In the genomic region with DNA sequence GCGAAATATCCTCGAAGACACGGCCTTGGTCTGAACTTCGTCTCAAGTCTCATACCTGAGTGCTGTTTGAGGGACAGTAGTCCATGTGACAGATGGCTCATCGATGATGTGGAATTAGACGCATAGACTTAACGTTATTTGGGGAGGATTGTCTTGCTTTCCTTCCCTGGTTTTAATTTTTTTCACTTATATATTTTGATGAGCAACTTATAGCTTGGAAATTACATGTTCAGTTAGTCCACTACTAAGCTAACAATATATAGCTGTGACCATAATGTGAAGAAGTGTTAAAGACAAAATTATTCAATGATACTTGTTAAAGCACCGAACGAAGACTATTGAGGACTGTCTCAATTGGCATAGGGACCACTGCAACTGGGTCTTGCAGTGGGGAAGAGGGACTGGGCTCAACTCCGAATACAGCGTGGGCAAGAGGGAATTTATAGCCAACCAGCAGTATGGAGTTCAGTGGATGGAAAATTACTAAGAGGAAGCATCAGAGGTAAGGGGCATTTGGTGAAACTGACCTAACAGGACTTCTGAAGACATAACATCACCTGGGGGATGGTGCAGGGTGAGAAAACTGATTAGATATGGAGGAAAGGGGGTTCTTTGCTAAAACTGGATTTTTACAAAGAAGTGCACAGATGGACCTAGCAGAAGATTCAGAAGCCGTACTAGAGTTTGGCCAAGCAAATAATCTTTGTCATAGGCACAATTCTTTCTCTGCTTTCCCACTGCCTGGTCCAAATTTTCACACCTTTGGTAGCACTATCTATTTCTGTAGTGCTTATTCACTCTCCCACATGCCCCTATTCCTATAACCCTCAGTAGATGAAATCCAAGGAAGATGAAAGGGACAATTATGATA, we compare ENCODE assay signal across 8 cellular contexts. TPM values are rescaled to one million over a fixed set of nuclear protein-coding genes. Genes with fewer than 3 reads are reported as not detected.
DNase-seq lines count a peak whose midpoint lies in the region; ATAC-seq, FAIRE-seq and TF ChIP-seq lines count a peak whose summit lies in the region.

No MANE protein-coding gene starts in this region.

- no peak for FAIRE-seq in pancreas (lab: Jason Lieb, UNC)

- H3K4me3 ChIP-seq in Peyer's patch (peak overlapping the region; percentile 74 to 89 (median 88)), pancreas (peak overlapping the region in 3 of 4 donors; percentile 57 to 90 (median 83))

- H3K36me3 ChIP-seq in Peyer's patch (no peaks in the 10 kb centered on the region), pancreas (no peaks in the 10 kb centered on the region)

- intact Hi-C loops in pancreas (cut with DNase I): loop anchor here in 2 of 3 donors (5.0 to 10.0 kb wide), 2 partner anchors 290 to 297 kb away; no protein-coding TSS in a partner anchor

- no peaks in the 10 kb centered on the region for H3K27me3 ChIP-seq in Peyer's patch
- H3K27me3 ChIP-seq in pancreas: no peaks in the 10 kb centered on the region

- peak in 2 of 4 donors; percentile 23 to 30 for ATAC-seq in pancreas
- no peak for ATAC-seq in HG03571 (IDR thresholded peaks at IDR 0.05; ENCODE audit: unreplicated experiment)

- TF ChIP-seq POLR2A in Peyer's patch (IDR thresholded peaks at IDR 0.05): no peak

- H3K9me3 ChIP-seq in Peyer's patch: no peaks in the 10 kb centered on the region
- no peaks in the 10 kb centered on the region for H3K9me3 ChIP-seq in pancreas

- DNase-seq in NCI-H345 treated with DMSO at 0.1 percent for 48 hours (lab: John Stamatoyannopoulos, UW; ENCODE audit: unreplicated experiment) (peak; percentile 16), NCI-H345 (lab: John Stamatoyannopoulos, UW) (no peak), Peyer's patch (peak in 1 of 3 donors; percentile 56), epithelial cell of prostate (ENCODE audit: low read depth, low spot score) (no peak), pancreas (no peak), occipital lobe (lab: John Stamatoyannopoulos, UW) (no peak), GM20000 (ENCODE audit: low spot score) (no peak)

- 32 to 39% methylated on average over 12 of the region's 12 CpGs for WGBS in pancreas, 2 donors

- H3K4me1 ChIP-seq in Peyer's patch (peaks cover 0 to 26% (median 6%) of the 10 kb centered on the region in 4 donors), pancreas (peaks cover 21 to 32% (median 21%) of the 10 kb centered on the region in 3 donors)

- no peak for TF ChIP-seq CTCF in Peyer's patch (IDR thresholded peaks at IDR 0.05)
- no peak for TF ChIP-seq CTCF in pancreas (IDR thresholded peaks at IDR 0.05)
- TF ChIP-seq CTCF in GM20000 (IDR thresholded peaks at IDR 0.05; ENCODE audit: extremely low read depth, missing control alignments): no peak

- peak overlapping the region; percentile 88 to 97 (median 94) for H3K27ac ChIP-seq in Peyer's patch
- H3K27ac ChIP-seq in epithelial cell of prostate: peak overlapping the region; percentile 83
- H3K27ac ChIP-seq in pancreas: peak overlapping the region; percentile 72 to 97 (median 92)

RNA-seq across cellular contexts. Expression of gene TM7SF3, which starts 0.9 kb away (rescaled TPM):
- total RNA-seq in Peyer's patch (10 to 100 TPM; 33.8 to 58.9 (median 49.7) TPM), pancreas (10 to 100 TPM; 36.9 to 67.6 (median 54.4) TPM), occipital lobe (75.8 TPM)
- polyA plus RNA-seq in pancreas: 10 to 100 TPM; 16.8 to 50.0 TPM

RNA-seq across cellular contexts. Expression of gene MED21, which starts 7.3 kb away (rescaled TPM):
- total RNA-seq in Peyer's patch: 10 to 100 TPM; 21.9 to 49.5 (median 24.6) TPM
- 10 to 100 TPM; 13.0 to 24.6 (median 18.0) TPM for total RNA-seq in pancreas
- polyA plus RNA-seq in pancreas: 10 to 100 TPM; 12.0 to 18.9 TPM
- 151 TPM for total RNA-seq in occipital lobe
